In genomic region chr2:201188449-201188848, GRCh38 we compare ENCODE assay signal across 17 cellular contexts. TPM values are rescaled to one million over a fixed set of nuclear protein-coding genes. Genes with fewer than 3 reads are reported as not detected.
DNase-seq lines count a peak whose midpoint lies in the region; ATAC-seq and TF ChIP-seq lines count a peak whose summit lies in the region.
"Had no signal": no experiment of that assay in that cellular context is flagged by ENCODE, and none has a peak within 500 bp of the region (broad histone marks: within the 10 kb centered on the region; RNA-seq: fewer than 3 reads in every experiment).

No MANE protein-coding gene starts in this region.

- H3K27me3 Mint-ChIP-seq in activated naive CD8-positive, alpha-beta T cell, result no peaks in the 10 kb centered on the region
- H3K27me3 Mint-ChIP-seq in activated naive CD8-positive, alpha-beta T cell treated with anti-CD3 and anti-CD28 coated beads, Interleukin-2, amount 50 U/mL, for 24 hours, result no peaks in the 10 kb centered on the region
- peaks cover 2% of the 10 kb centered on the region for H3K27me3 Mint-ChIP-seq in IgD-negative memory B cell
- H3K27me3 Mint-ChIP-seq in activated naive CD8-positive, alpha-beta T cell treated with anti-CD3 and anti-CD28 coated beads for 36 hours, result no peaks in the 10 kb centered on the region
- peaks cover 1% of the 10 kb centered on the region for H3K27me3 Mint-ChIP-seq in osteocyte (ENCODE audit: unreplicated experiment)

- H3K36me3 Mint-ChIP-seq in activated naive CD8-positive, alpha-beta T cell, result peaks cover 17% of the 10 kb centered on the region
- peaks cover 43% of the 10 kb centered on the region for H3K36me3 Mint-ChIP-seq in activated naive CD8-positive, alpha-beta T cell treated with anti-CD3 and anti-CD28 coated beads, Interleukin-2, amount 50 U/mL, for 24 hours (ENCODE audit: low read depth)
- peaks cover 14% of the 10 kb centered on the region for H3K36me3 Mint-ChIP-seq in IgD-negative memory B cell
- peaks cover 68% of the 10 kb centered on the region for H3K36me3 Mint-ChIP-seq in activated naive CD8-positive, alpha-beta T cell treated with anti-CD3 and anti-CD28 coated beads for 36 hours
- no peaks in the 10 kb centered on the region for H3K36me3 Mint-ChIP-seq in osteocyte (ENCODE audit: unreplicated experiment)

- CTCF ChIA-PET in GM10248 (lab: Yijun Ruan, JAX), result interaction anchor here (1.4 to 5.3 kb wide), 2 partner anchors 11 to 44 kb away, joined by 5 to 25 read pairs; no protein-coding TSS in a partner anchor

- no peak for DNase-seq in activated naive CD8-positive, alpha-beta T cell treated with anti-CD3 and anti-CD28 coated beads, Interleukin-2, amount 50 U/mL, for 24 hours
- DNase-seq in activated naive CD8-positive, alpha-beta T cell treated with anti-CD3 and anti-CD28 coated beads for 36 hours, result no peak
- DNase-seq in osteocyte (ENCODE audit: extremely low spot score, unreplicated experiment) (peak; percentile 30), GM10248 (ENCODE audit: extremely low spot score) (no peak)
- DNase-seq: C1 segment of cervical spinal cord, Calu3, DMS53, Karpas-422, NCI-H1105 treated with DMSO at 0.1 percent for 48 hours, NCI-H1694 treated with DMSO at 0.1 percent for 48 hours, NCI-H345, NCI-H526, OCI-M1, SIG-M5 had no signal

- no peak for ATAC-seq in activated naive CD8-positive, alpha-beta T cell treated with anti-CD3 and anti-CD28 coated beads, Interleukin-2, amount 50 U/mL, for 24 hours
- no peak for ATAC-seq in HG02763 (IDR thresholded peaks at IDR 0.05; ENCODE audit: unreplicated experiment)

- POLR2A ChIA-PET in GM10248 (lab: Yijun Ruan, JAX), result no interaction called here

- peaks cover 91% of the 10 kb centered on the region for H3K4me1 Mint-ChIP-seq in activated naive CD8-positive, alpha-beta T cell (ENCODE audit: low read depth)
- peaks cover 82% of the 10 kb centered on the region for H3K4me1 Mint-ChIP-seq in activated naive CD8-positive, alpha-beta T cell treated with anti-CD3 and anti-CD28 coated beads, Interleukin-2, amount 50 U/mL, for 24 hours
- H3K4me1 Mint-ChIP-seq in IgD-negative memory B cell (peaks cover 39 to 65% (median 53%) of the 10 kb centered on the region in 3 donors), osteocyte (ENCODE audit: unreplicated experiment) (no peaks in the 10 kb centered on the region)
- peaks cover 64% of the 10 kb centered on the region for H3K4me1 Mint-ChIP-seq in activated naive CD8-positive, alpha-beta T cell treated with anti-CD3 and anti-CD28 coated beads for 36 hours

- H3K4me3 Mint-ChIP-seq in activated naive CD8-positive, alpha-beta T cell, result peak overlapping the region; percentile 27
- no peak overlapping the region for H3K4me3 Mint-ChIP-seq in activated naive CD8-positive, alpha-beta T cell treated with anti-CD3 and anti-CD28 coated beads, Interleukin-2, amount 50 U/mL, for 24 hours
- H3K4me3 Mint-ChIP-seq in IgD-negative memory B cell (peak overlapping the region in 3 of 4 donors; percentile 52 to 79 (median 57)), osteocyte (ENCODE audit: unreplicated experiment) (no peak overlapping the region)
- H3K4me3 Mint-ChIP-seq in activated naive CD8-positive, alpha-beta T cell treated with anti-CD3 and anti-CD28 coated beads for 36 hours, result no peak overlapping the region

- no peak for TF ChIP-seq CTCF in osteocyte (IDR thresholded peaks at IDR 0.05)
- no peak for TF ChIP-seq CTCF in GM10248 (IDR thresholded peaks at IDR 0.05; ENCODE audit: control extremely low read depth, extremely low read depth, low read depth, missing control alignments)

- H3K27ac Mint-ChIP-seq in activated naive CD8-positive, alpha-beta T cell, result peak overlapping the region; percentile 81
- no peak overlapping the region for H3K27ac Mint-ChIP-seq in activated naive CD8-positive, alpha-beta T cell treated with anti-CD3 and anti-CD28 coated beads, Interleukin-2, amount 50 U/mL, for 24 hours
- H3K27ac Mint-ChIP-seq in IgD-negative memory B cell (no peak overlapping the region), osteocyte (ENCODE audit: unreplicated experiment) (no peak overlapping the region)
- peak overlapping the region; percentile 76 for H3K27ac Mint-ChIP-seq in activated naive CD8-positive, alpha-beta T cell treated with anti-CD3 and anti-CD28 coated beads for 36 hours

- no peaks in the 10 kb centered on the region for H3K9me3 Mint-ChIP-seq in activated naive CD8-positive, alpha-beta T cell (ENCODE audit: low read depth)
- no peaks in the 10 kb centered on the region for H3K9me3 Mint-ChIP-seq in activated naive CD8-positive, alpha-beta T cell treated with anti-CD3 and anti-CD28 coated beads, Interleukin-2, amount 50 U/mL, for 24 hours
- H3K9me3 Mint-ChIP-seq in IgD-negative memory B cell (no peaks in the 10 kb centered on the region), osteocyte (ENCODE audit: unreplicated experiment) (no peaks in the 10 kb centered on the region)
- H3K9me3 Mint-ChIP-seq in activated naive CD8-positive, alpha-beta T cell treated with anti-CD3 and anti-CD28 coated beads for 36 hours, result peaks cover 6% of the 10 kb centered on the region

RNA-seq across cellular contexts. Expression of gene CASP10, which starts 5.5 kb away (rescaled TPM):
- 14.9 TPM for polyA plus RNA-seq in IgD-negative memory B cell
- 10 to 100 TPM; 25.5 to 26.5 TPM for total RNA-seq in activated naive CD8-positive, alpha-beta T cell treated with anti-CD3 and anti-CD28 coated beads for 36 hours
- total RNA-seq in osteocyte, result 0.35 TPM in 1 of 2 replicates, not detected in the other

Comparison
In these comparisons a context has a peak if more than half of its experiments do, and no peak if none do; other contexts are left out.
1. H3K27ac Mint-ChIP-seq: peak in activated naive CD8-positive, alpha-beta T cell (single experiment) and activated naive CD8-positive, alpha-beta T cell treated with anti-CD3 and anti-CD28 coated beads for 36 hours (single experiment); none in activated naive CD8-positive, alpha-beta T cell treated with anti-CD3 and anti-CD28 coated beads, Interleukin-2, amount 50 U/mL, for 24 hours (single experiment), IgD-negative memory B cell (0 of 3) and osteocyte (single experiment).
2. H3K4me3 Mint-ChIP-seq: peak in activated naive CD8-positive, alpha-beta T cell (single experiment) and IgD-negative memory B cell (3 of 4); none in activated naive CD8-positive, alpha-beta T cell treated with anti-CD3 and anti-CD28 coated beads, Interleukin-2, amount 50 U/mL, for 24 hours (single experiment), activated naive CD8-positive, alpha-beta T cell treated with anti-CD3 and anti-CD28 coated beads for 36 hours (single experiment) and osteocyte (single experiment).
3. RNA of gene CASP10, which starts 5.5 kb away (total RNA-seq): 25.5 to 26.5 TPM in activated naive CD8-positive, alpha-beta T cell treated with anti-CD3 and anti-CD28 coated beads for 36 hours; 0.35 TPM in osteocyte; every median in the first group is over 10 times any median in the second.